ENCODE assay signal across 26 cellular contexts in the genomic region with DNA sequence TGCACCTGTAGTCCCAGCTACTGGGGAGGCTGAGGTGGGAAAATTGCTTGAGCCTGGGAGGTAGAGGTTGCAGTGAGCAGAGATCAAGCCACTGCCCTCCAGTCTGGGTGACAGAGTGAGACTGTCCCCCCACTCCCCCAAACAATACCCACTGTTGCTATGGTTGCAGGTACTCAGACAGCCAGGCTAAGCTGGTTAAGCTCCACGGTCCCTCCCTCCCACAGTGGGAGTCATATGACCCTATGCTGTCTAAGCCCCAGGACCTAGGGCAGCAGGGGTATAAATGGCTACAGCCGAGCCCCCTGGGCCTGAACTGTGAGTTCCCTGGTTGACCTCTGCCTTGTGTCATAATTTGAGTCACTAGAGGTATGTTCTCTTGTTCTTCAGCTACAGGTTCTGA. TPM values are rescaled to one million over a fixed set of nuclear protein-coding genes. Genes with fewer than 3 reads are reported as not detected.
A peak's percentile ranks its signal among the peaks of the same experiment; 100 is the strongest.
DNase-seq lines count a peak whose midpoint lies in the region; ATAC-seq, FAIRE-seq and TF ChIP-seq lines count a peak whose summit lies in the region.
"Had no signal": no experiment of that assay in that cellular context is flagged by ENCODE, and none has a peak within 500 bp of the region (broad histone marks: within the 10 kb centered on the region; RNA-seq: fewer than 3 reads in every experiment).

No MANE protein-coding gene starts in this region.

- CTCF ChIA-PET in K562 (lab: Yijun Ruan, JAX; ENCODE audit: low intra/inter-chr PET ratio), result no interaction called here
- CTCF ChIA-PET in activated naive CD4-positive, alpha-beta T cell treated with anti-CD3 and anti-CD28 coated beads, Interleukin-2, amount 10 ng/mL, durations not matched to agents 7 days and 5 days (lab: Charles Lee), result interaction anchor here (1.4 kb wide), 1 partner anchor 152 kb away, joined by 4 read pairs; no protein-coding TSS in a partner anchor
- CTCF ChIA-PET in RWPE1 (lab: Yijun Ruan, JAX), result no interaction called here

- no peak for ATAC-seq in K562
- ATAC-seq: A549 had no signal

- H3K4me1 Mint-ChIP-seq in activated naive CD4-positive, alpha-beta T cell treated with anti-CD3 and anti-CD28 coated beads, Interleukin-2, amount 10 ng/mL, durations not matched to agents 7 days and 5 days, result no peaks in the 10 kb centered on the region
- H3K4me1 Mint-ChIP-seq: CD14-positive monocyte; CD8-positive, alpha-beta memory T cell had no signal

- no peaks in the 10 kb centered on the region for H3K4me1 ChIP-seq in K562 (replicated peaks in 1 of 2; ENCODE audit: control insufficient read depth in 2 of 2, insufficient read depth in 2 of 2, low read length in 2 of 2)
- H3K4me1 ChIP-seq: BE2C had no signal

- TF ChIP-seq CTCF in K562 (IDR thresholded peaks at IDR 0.05 in 2 of 3, conservative IDR thresholded peaks at IDR 0.05 in 1 of 3; ENCODE audit: insufficient read depth in 2 of 3, low read depth in 1 of 3, low read length in 3 of 3) (no peak), RWPE1 (conservative IDR thresholded peaks at IDR 0.05; ENCODE audit: low read depth) (no peak)

- H3K9me3 Mint-ChIP-seq in activated naive CD4-positive, alpha-beta T cell treated with anti-CD3 and anti-CD28 coated beads, Interleukin-2, amount 10 ng/mL, durations not matched to agents 7 days and 5 days, result no peaks in the 10 kb centered on the region
- H3K9me3 Mint-ChIP-seq: CD14-positive monocyte; CD4-positive, alpha-beta T cell; CD8-positive, alpha-beta memory T cell had no signal

- no peaks in the 10 kb centered on the region for H3K9me1 ChIP-seq in K562 (ENCODE audit: control insufficient read depth, insufficient read depth, low read length)

- TF ChIP-seq EP300 in K562 (IDR thresholded peaks at IDR 0.05; ENCODE audit: low read length), result no peak

- no peak overlapping the region for H3K9ac ChIP-seq in K562 (ENCODE audit: insufficient read depth in 1 of 2, low read depth in 2 of 2, low read length in 2 of 2)
- H3K9ac ChIP-seq: BLaER1 treated with 17β-estradiol and CSF1 and Interleukin-3, amounts not matched to agents 10 nM and 100 nM; GM23248 had no signal

- DNase-seq in D341Med (ENCODE audit: low spot score), result peak; percentile 65
- peak; percentile 91 for DNase-seq in NCI-H82 (lab: John Stamatoyannopoulos, UW)
- no peak for DNase-seq in K562 (ENCODE audit: extremely low read depth in 1 of 4, low spot score in 3 of 4)
- peak; percentile 6 for DNase-seq in left kidney (ENCODE audit: low read depth, low spot score)
- DNase-seq in SIG-M5 (lab: John Stamatoyannopoulos, UW), result no peak
- no peak for DNase-seq in activated naive CD4-positive, alpha-beta T cell treated with anti-CD3 and anti-CD28 coated beads, Interleukin-2, amount 10 ng/mL, durations not matched to agents 7 days and 5 days
- no peak for DNase-seq in activated CD8-positive, alpha-beta memory T cell treated with anti-CD3 and anti-CD28 coated beads for 24 hours
- DNase-seq in RWPE1 (ENCODE audit: low spot score), result no peak
- DNase-seq: 8988T; ACHN; AML-193; BE2C; CD4-positive, alpha-beta T cell; CD8-positive, alpha-beta memory T cell; DMS153; DND-41; GM23248; H7; HCEC 1CT had no signal

- no peak overlapping the region for H3K4me3 Mint-ChIP-seq in activated naive CD4-positive, alpha-beta T cell treated with anti-CD3 and anti-CD28 coated beads, Interleukin-2, amount 10 ng/mL, durations not matched to agents 7 days and 5 days
- H3K4me3 Mint-ChIP-seq: CD14-positive monocyte; CD4-positive, alpha-beta T cell; CD8-positive, alpha-beta memory T cell had no signal

- H3K27ac Mint-ChIP-seq in activated naive CD4-positive, alpha-beta T cell treated with anti-CD3 and anti-CD28 coated beads, Interleukin-2, amount 10 ng/mL, durations not matched to agents 7 days and 5 days, result no peak overlapping the region
- H3K27ac Mint-ChIP-seq: CD14-positive monocyte; CD4-positive, alpha-beta T cell had no signal

- H2AFZ ChIP-seq in K562 (ENCODE audit: low read depth, low read length), result no peak overlapping the region
- H2AFZ ChIP-seq: GM23248 had no signal

- POLR2A ChIA-PET in K562 (lab: Yijun Ruan, JAX) (interaction anchor here (0.5 to 0.7 kb wide), 4 partner anchors 13 to 186 kb away, joined by 3 to 4 read pairs (median 3); no protein-coding TSS in a partner anchor), RWPE1 (lab: Yijun Ruan, JAX; ENCODE audit: low non-redundant PET) (no interaction called here)

- TF ChIP-seq RAD21 in K562 (CRISPR knock-in tag; conservative IDR thresholded peaks at IDR 0.05 in 1 of 2, IDR thresholded peaks at IDR 0.05 in 1 of 2), result no peak

- no peak for TF ChIP-seq POLR2A in K562 (conservative IDR thresholded peaks at IDR 0.05)

- H3K36me3 Mint-ChIP-seq in activated naive CD4-positive, alpha-beta T cell treated with anti-CD3 and anti-CD28 coated beads, Interleukin-2, amount 10 ng/mL, durations not matched to agents 7 days and 5 days, result no peaks in the 10 kb centered on the region
- H3K36me3 Mint-ChIP-seq: CD14-positive monocyte; CD8-positive, alpha-beta memory T cell had no signal

- intact Hi-C loops in K562 (cut with micrococcal nuclease), result no loop called here

- no peaks in the 10 kb centered on the region for H3K36me3 ChIP-seq in K562 (ENCODE audit: control insufficient read depth, insufficient read depth, low read length)
- H3K36me3 ChIP-seq: BE2C; BLaER1 treated with 17β-estradiol and CSF1 and Interleukin-3, amounts not matched to agents 10 nM and 100 nM had no signal

- WGBS in K562 (ENCODE audit: insufficient coverage, low coverage, missing lambda C conversion rate), result 16% methylated on average over 2 of the region's 2 CpGs

- H4K20me1 ChIP-seq in K562 (replicated peaks; ENCODE audit: control insufficient read depth, insufficient read depth, low read length), result no peaks in the 10 kb centered on the region
- H4K20me1 ChIP-seq: BLaER1 treated with 17β-estradiol and CSF1 and Interleukin-3, amounts not matched to agents 10 nM and 100 nM had no signal

- no TSS peak for BruUV-seq in K562 (replicated peaks; lab: Mats Ljungman, UMichigan)

- H3K27me3 ChIP-seq in K562 (ENCODE audit: control insufficient read depth in 2 of 2, insufficient read depth in 2 of 2, low read length in 2 of 2), result no peaks in the 10 kb centered on the region; a peak in 3 of 5 replicates
- H3K27me3 ChIP-seq: BE2C; BLaER1 treated with 17β-estradiol and CSF1 and Interleukin-3, amounts not matched to agents 10 nM and 100 nM had no signal

- FAIRE-seq in K562 (lab: Jason Lieb, UNC), result no peak
- FAIRE-seq: A549, G401.6, GM12892, GM19239, H1 had no signal

- in situ Hi-C loops in K562 (cut with MboI), result loop anchor here (25.0 kb wide), 1 partner anchor 617 kb away; no protein-coding TSS in a partner anchor

- no peak overlapping the region for H3K4me3 ChIP-seq in K562
- H3K4me3 ChIP-seq: A549; BLaER1 treated with 17β-estradiol and CSF1 and Interleukin-3, amounts not matched to agents 10 nM and 100 nM; GM23248 had no signal

- H3K4me2 ChIP-seq in K562 (ENCODE audit: insufficient read depth, low read length), result no peak overlapping the region
- H3K4me2 ChIP-seq: A549; BLaER1 treated with 17β-estradiol and CSF1 and Interleukin-3, amounts not matched to agents 10 nM and 100 nM had no signal

- H3K27ac ChIP-seq in K562 (ENCODE audit: extremely low read depth, low read depth, low read length) (no peak overlapping the region), RWPE1 (no peak overlapping the region)
- H3K27ac ChIP-seq: A549; BLaER1 treated with 17β-estradiol and CSF1 and Interleukin-3, amounts not matched to agents 10 nM and 100 nM; GM23248 had no signal

- no peaks in the 10 kb centered on the region for H3K9me3 ChIP-seq in K562 (replicated peaks; ENCODE audit: control insufficient read depth, insufficient read depth, low read depth, low read length)
- H3K9me3 ChIP-seq: A549; BE2C; BLaER1 treated with 17β-estradiol and CSF1 and Interleukin-3, amounts not matched to agents 10 nM and 100 nM had no signal

- no peaks in the 10 kb centered on the region for H3K79me2 ChIP-seq in K562 (ENCODE audit: control insufficient read depth, insufficient read depth, low read length)

- peaks cover 8% of the 10 kb centered on the region for H3K27me3 Mint-ChIP-seq in activated naive CD4-positive, alpha-beta T cell treated with anti-CD3 and anti-CD28 coated beads, Interleukin-2, amount 10 ng/mL, durations not matched to agents 7 days and 5 days
- H3K27me3 Mint-ChIP-seq: CD4-positive, alpha-beta T cell; CD8-positive, alpha-beta memory T cell had no signal

TF ChIP-seq in K562, 482 proteins besides CTCF, POLR2A, EP300 and RAD21:
- no peak for TF ChIP-seq XRCC4 (IDR thresholded peaks at IDR 0.05; ENCODE audit: extremely low read depth, insufficient read depth, insufficient read length)
- peak; percentile 19 for TF ChIP-seq RFX1 (IDR thresholded peaks at IDR 0.05)
TF ChIP-seq in K562: peak in this region for 1.

RNA-seq across cellular contexts. Expression of a gene that starts 15.9 kb away (rescaled TPM):
- total RNA-seq in K562 (2011; cell fraction: chromatin; rRNA removed; ENCODE audit: low replicate concordance), result not detected in 2 replicates
- not detected in 2 replicates for total RNA-seq in K562 (2011; cell fraction: nucleolus; rRNA removed)
- not detected in 2 replicates for total RNA-seq in K562 (2011; cell fraction: nucleoplasm; rRNA removed)
- total RNA-seq in K562 (2014; rRNA removed) (not detected in 2 replicates), K562 (2014; rRNA removed; fragmentation: Illumina TruSeq; extraction: Trizol) (not detected in 2 replicates), K562 (2015; rRNA removed; fragmentation: Illumina TruSeq; extraction: Trizol) (not detected in 2 replicates), K562 (2021) (0.16 TPM in 1 of 2 replicates, not detected in the other)
- polyA plus RNA-seq in K562 (2011; rRNA removed) (not detected in 2 replicates), K562 (2014; fragmentation: Illumina TruSeq; extraction: Trizol) (not detected in 2 replicates), K562 (2014; fragmentation: Nextera tagmentation; extraction: Ambion mirVana) (not detected), K562 (2014; rRNA removed) (0.20 TPM in 1 of 2 replicates, not detected in the other)
- 0.06 TPM in 1 of 2 replicates, not detected in the other for polyA plus RNA-seq in K562 (2011; cell fraction: cytosol; rRNA removed)
- polyA plus RNA-seq in K562 (2011; cell fraction: nucleus; rRNA removed), result not detected in 2 replicates
- polyA plus RNA-seq in K562 (2012), result not detected in 2 replicates
- polyA minus RNA-seq in K562 (2011; rRNA and poly(A)+ RNA removed), result not detected in 2 replicates
- not detected in 2 replicates for polyA minus RNA-seq in K562 (2011; cell fraction: cytosol; rRNA and poly(A)+ RNA removed)
- not detected in 2 replicates for polyA minus RNA-seq in K562 (2011; cell fraction: nucleus; rRNA and poly(A)+ RNA removed)
- total RNA-seq: CD4-positive, alpha-beta T cell; CD8-positive, alpha-beta memory T cell; GM23248 had no signal
- polyA plus RNA-seq: CD14-positive monocyte; CD8-positive, alpha-beta memory T cell; GM23248 had no signal

Comparison
In these comparisons a context has a peak if more than half of its experiments do, and no peak if none do; other contexts are left out.
1. DNase-seq: peak in D341Med (single experiment), NCI-H82 (single experiment) and left kidney (single experiment); none in K562 (0 of 4), SIG-M5 (single experiment), activated naive CD4-positive, alpha-beta T cell treated with anti-CD3 and anti-CD28 coated beads, Interleukin-2, amount 10 ng/mL, durations not matched to agents 7 days and 5 days (single experiment), activated CD8-positive, alpha-beta memory T cell treated with anti-CD3 and anti-CD28 coated beads for 24 hours (single experiment) and RWPE1 (single experiment).